In the genomic region with DNA sequence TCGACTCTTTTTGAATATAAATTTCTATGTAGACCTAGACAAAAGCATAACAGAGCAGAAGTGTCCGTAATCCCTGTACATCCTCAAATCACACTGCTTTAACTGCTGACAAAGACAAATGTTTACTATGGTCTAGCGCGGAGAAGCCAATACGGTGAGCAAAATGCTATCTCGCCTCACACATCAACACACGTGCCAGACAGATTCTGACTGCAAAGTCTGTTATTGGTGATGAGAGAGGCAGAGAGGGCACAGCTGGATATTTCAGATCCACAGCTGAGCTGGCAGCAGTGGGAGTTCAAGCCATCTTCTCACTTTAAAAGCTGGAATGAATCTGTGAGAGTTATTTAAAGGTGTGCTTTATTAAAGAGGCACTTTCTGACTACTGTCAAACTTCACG, we compare ENCODE assay signal across 30 cellular contexts.
"Had no signal": no experiment of that assay in that cellular context is flagged by ENCODE, and none has a peak within 500 bp of the region (broad histone marks: within the 10 kb centered on the region; RNA-seq: fewer than 3 reads in every experiment).

No MANE protein-coding gene starts in this region.

- H3K27ac ChIP-seq: ascending aorta, epithelial cell of prostate, esophagus squamous epithelium, left lung, neural progenitor cell, parathyroid adenoma, psoas muscle, right atrium auricular region, tibial nerve had no signal

- H3K4me3 Mint-ChIP-seq: activated CD4-positive, alpha-beta memory T cell treated with anti-CD3 and anti-CD28 coated beads for 36 hours; activated CD4-positive, alpha-beta T cell treated with anti-CD3 and anti-CD28 coated beads, Interleukin-2, amount 10 ng/mL, durations not matched to agents 24 days and 14 days; activated naive CD4-positive, alpha-beta T cell treated with anti-CD3 and anti-CD28 coated beads for 36 hours; activated naive CD8-positive, alpha-beta T cell treated with anti-CD3 and anti-CD28 coated beads, Interleukin-2, amount 10 ng/mL, durations not matched to agents 7 days and 5 days; activated T-helper 1 cell treated with anti-CD3 and anti-CD28 coated beads, Interleukin-12 subunit alpha, Interleukin-12 subunit beta, Interleukin-2, Interleukin-4 antibody, amounts not matched to agents 30 ng/mL and 10 ng/mL and 1 ng/mL, durations not matched to agents 14 hours and 24 hours and 36 hours; brain; mesothelial cell of epicardium; naive B cell; neural progenitor cell; T-helper 17 cell had no signal

- DNase-seq: activated CD4-positive, alpha-beta memory T cell treated with anti-CD3 and anti-CD28 coated beads for 36 hours; activated CD4-positive, alpha-beta T cell treated with anti-CD3 and anti-CD28 coated beads, Interleukin-2, amount 10 ng/mL, durations not matched to agents 24 days and 14 days; activated CD4-positive, CD25-positive, alpha-beta regulatory T cell treated with anti-CD3 and anti-CD28 coated beads, Interleukin-2, amount 50 U/mL, for 72 hours; activated CD8-positive, alpha-beta memory T cell treated with anti-CD3 and anti-CD28 coated beads, Interleukin-2, amount 50 U/mL, for 4 hours; activated effector memory CD4-positive, alpha-beta T cell treated with anti-CD3 and anti-CD28 coated beads, Interleukin-2, amount 50 U/mL, for 16 hours; activated naive CD4-positive, alpha-beta T cell treated with anti-CD3 and anti-CD28 coated beads for 36 hours; activated naive CD8-positive, alpha-beta T cell treated with anti-CD3 and anti-CD28 coated beads, Interleukin-2, amount 10 ng/mL, durations not matched to agents 7 days and 5 days; activated T-cell treated with anti-CD3 and anti-CD28 coated beads, Interleukin-2, amount 50 U/mL, for 1 hour; caudate nucleus; cortex of kidney; esophagus squamous epithelium; foreskin melanocyte; kidney glomerular epithelial cell; left lung; naive B cell; occipital lobe; psoas muscle; stimulated activated CD4-positive, alpha-beta T cell treated with anti-CD3 and anti-CD28 coated beads, Interleukin-1b, Interleukin-23, amount 100 ng/mL, for 48 hours; stimulated activated naive CD4-positive, alpha-beta T cell; T-helper 17 cell had no signal

- H3K9me3 ChIP-seq: ascending aorta, esophagus squamous epithelium, left lung, psoas muscle, right atrium auricular region, tibial nerve had no signal

- H2AFZ ChIP-seq: neural progenitor cell, parathyroid adenoma had no signal

- H3K4me3 ChIP-seq: ascending aorta, esophagus squamous epithelium, left lung, neural progenitor cell, psoas muscle, right atrium auricular region, smooth muscle cell, tibial nerve had no signal

- H3K36me3 ChIP-seq: ascending aorta, esophagus squamous epithelium, left lung, right atrium auricular region, tibial nerve had no signal

- H3K4me2 ChIP-seq: neural progenitor cell, smooth muscle cell had no signal

- ATAC-seq: left lung, psoas muscle, T-helper 17 cell had no signal

- H3K79me2 ChIP-seq: parathyroid adenoma had no signal

- H3K9me3 Mint-ChIP-seq: activated CD4-positive, alpha-beta T cell treated with anti-CD3 and anti-CD28 coated beads, Interleukin-2, amount 10 ng/mL, durations not matched to agents 24 days and 14 days; activated T-helper 1 cell treated with anti-CD3 and anti-CD28 coated beads, Interleukin-12 subunit alpha, Interleukin-12 subunit beta, Interleukin-2, Interleukin-4 antibody, amounts not matched to agents 30 ng/mL and 10 ng/mL and 1 ng/mL, durations not matched to agents 14 hours and 24 hours and 36 hours had no signal

- H3K27me3 Mint-ChIP-seq: activated CD4-positive, alpha-beta memory T cell treated with anti-CD3 and anti-CD28 coated beads for 36 hours; activated CD4-positive, alpha-beta T cell treated with anti-CD3 and anti-CD28 coated beads, Interleukin-2, amount 10 ng/mL, durations not matched to agents 24 days and 14 days; activated naive CD8-positive, alpha-beta T cell treated with anti-CD3 and anti-CD28 coated beads, Interleukin-2, amount 10 ng/mL, durations not matched to agents 7 days and 5 days; brain; naive B cell; T-helper 17 cell had no signal

- H3K9ac ChIP-seq: neural progenitor cell, parathyroid adenoma had no signal

- H3K4me1 ChIP-seq: left lung, parathyroid adenoma, right atrium auricular region, tibial nerve had no signal

- H3K27me3 ChIP-seq: ascending aorta, esophagus squamous epithelium, left lung, neural progenitor cell, right atrium auricular region, tibial nerve had no signal

- H3K27ac Mint-ChIP-seq: activated CD4-positive, alpha-beta memory T cell treated with anti-CD3 and anti-CD28 coated beads for 36 hours; activated CD4-positive, alpha-beta T cell treated with anti-CD3 and anti-CD28 coated beads, Interleukin-2, amount 10 ng/mL, durations not matched to agents 24 days and 14 days; activated naive CD4-positive, alpha-beta T cell treated with anti-CD3 and anti-CD28 coated beads for 36 hours; activated naive CD8-positive, alpha-beta T cell treated with anti-CD3 and anti-CD28 coated beads, Interleukin-2, amount 10 ng/mL, durations not matched to agents 7 days and 5 days; activated T-helper 1 cell treated with anti-CD3 and anti-CD28 coated beads, Interleukin-12 subunit alpha, Interleukin-12 subunit beta, Interleukin-2, Interleukin-4 antibody, amounts not matched to agents 30 ng/mL and 10 ng/mL and 1 ng/mL, durations not matched to agents 14 hours and 24 hours and 36 hours; mesothelial cell of epicardium; neural progenitor cell; T-helper 17 cell had no signal

- H3K4me1 Mint-ChIP-seq: activated CD4-positive, alpha-beta T cell treated with anti-CD3 and anti-CD28 coated beads, Interleukin-2, amount 10 ng/mL, durations not matched to agents 24 days and 14 days had no signal

- H3K36me3 Mint-ChIP-seq: activated naive CD8-positive, alpha-beta T cell treated with anti-CD3 and anti-CD28 coated beads, Interleukin-2, amount 10 ng/mL, durations not matched to agents 7 days and 5 days had no signal
